ENCODE assay signal across 28 cellular contexts in genomic region chr17:82143333-82143732, GRCh38.
"Had no signal": no experiment of that assay in that cellular context is flagged by ENCODE, and none has a peak within 500 bp of the region (broad histone marks: within the 10 kb centered on the region; RNA-seq: fewer than 3 reads in every experiment).

No MANE protein-coding gene starts in this region.

- H3K4me3 ChIP-seq: mucosa of descending colon, ovary, prostate gland, skin epidermis, upper lobe of right lung had no signal

- H3K4me1 ChIP-seq: prostate gland, upper lobe of right lung had no signal

- H3K27me3 Mint-ChIP-seq: activated naive CD8-positive, alpha-beta T cell; activated T-cell treated with anti-CD3 and anti-CD28 coated beads, Interleukin-2, amount 50 U/mL, for 24 hours; stimulated activated naive CD8-positive, alpha-beta T cell treated with anti-CD3 and anti-CD28 coated beads, Interleukin-15, Interleukin-2, amounts not matched to agents 100 ng/mL and 50 ng/mL, for 24 hours; T-cell had no signal

- H3K27ac ChIP-seq: ovary, skin epidermis, upper lobe of right lung had no signal

- H3K9me3 ChIP-seq: mucosa of descending colon, ovary, prostate gland, upper lobe of right lung had no signal

- H3K27ac Mint-ChIP-seq: activated naive CD8-positive, alpha-beta T cell; activated T-cell treated with anti-CD3 and anti-CD28 coated beads, Interleukin-2, amount 50 U/mL, for 24 hours; nephron; stimulated activated effector memory CD8-positive, alpha-beta T cell treated with anti-CD3 and anti-CD28 coated beads, Interleukin-12 subunit alpha, Interleukin-12 subunit beta, amount 100 ng/mL, for 72 hours; stimulated activated naive CD8-positive, alpha-beta T cell treated with anti-CD3 and anti-CD28 coated beads, Interleukin-15, Interleukin-2, amounts not matched to agents 100 ng/mL and 50 ng/mL, for 24 hours; T-helper 2 cell treated with Interferon-gamma antibody and Interleukin-4, amounts not matched to agents 5 μg/mL and 100 μg/mL, for 36 hours had no signal

- FAIRE-seq: colon, frontal cortex, islet of Langerhans had no signal

- H3K4me1 Mint-ChIP-seq: stimulated activated effector memory CD8-positive, alpha-beta T cell treated with anti-CD3 and anti-CD28 coated beads, Interleukin-12 subunit alpha, Interleukin-12 subunit beta, amount 100 ng/mL, for 72 hours; T-cell had no signal

- H3K4me3 Mint-ChIP-seq: activated naive CD8-positive, alpha-beta T cell; activated T-cell treated with anti-CD3 and anti-CD28 coated beads, Interleukin-2, amount 50 U/mL, for 24 hours; nephron; stimulated activated effector memory CD8-positive, alpha-beta T cell treated with anti-CD3 and anti-CD28 coated beads, Interleukin-12 subunit alpha, Interleukin-12 subunit beta, amount 100 ng/mL, for 72 hours; stimulated activated naive CD8-positive, alpha-beta T cell treated with anti-CD3 and anti-CD28 coated beads, Interleukin-15, Interleukin-2, amounts not matched to agents 100 ng/mL and 50 ng/mL, for 24 hours; T-cell; T-helper 2 cell treated with Interferon-gamma antibody and Interleukin-4, amounts not matched to agents 5 μg/mL and 100 μg/mL, for 36 hours had no signal

- H3K36me3 Mint-ChIP-seq: stimulated activated effector memory CD8-positive, alpha-beta T cell treated with anti-CD3 and anti-CD28 coated beads, Interleukin-12 subunit alpha, Interleukin-12 subunit beta, amount 100 ng/mL, for 72 hours had no signal

- DNase-seq: activated CD4-positive, alpha-beta T cell treated with anti-CD3 and anti-CD28 coated beads for 4 hours; activated CD4-positive, alpha-beta T cell treated with anti-CD3 and anti-CD28 coated beads, Interleukin-2, amount 50 U/mL, for 48 hours; activated CD4-positive, CD25-positive, alpha-beta regulatory T cell; activated CD8-positive, alpha-beta memory T cell treated with anti-CD3 and anti-CD28 coated beads, Interleukin-2, amount 50 U/mL, for 48 hours; activated naive CD4-positive, alpha-beta T cell treated with Interleukin-2 at 50 U/mL for 16 hours; activated T-cell treated with anti-CD3 and anti-CD28 coated beads, Interleukin-2, amount 50 U/mL, for 24 hours; anterior cingulate cortex; dermis blood vessel endothelial cell; effector CD4-positive, alpha-beta T cell; left cardiac atrium; left ventricle myocardium superior; mucosa of descending colon; ovary; retina; stimulated activated CD4-positive, alpha-beta T cell treated with anti-CD3 and anti-CD28 coated beads, Interleukin-4, amount 100 ng/mL, for 24 hours; T-cell; upper lobe of right lung had no signal

- H3K27me3 ChIP-seq: ovary, upper lobe of right lung had no signal

- ATAC-seq: left cardiac atrium; left ventricle myocardium superior; mucosa of descending colon; sciatic nerve; stimulated activated effector memory CD8-positive, alpha-beta T cell treated with anti-CD3 and anti-CD28 coated beads, Interleukin-12 subunit alpha, Interleukin-12 subunit beta, amount 100 ng/mL, for 72 hours; T-cell; upper lobe of right lung had no signal

- H3K9me3 Mint-ChIP-seq: activated T-cell treated with anti-CD3 and anti-CD28 coated beads, Interleukin-2, amount 50 U/mL, for 24 hours; nephron; stimulated activated effector memory CD8-positive, alpha-beta T cell treated with anti-CD3 and anti-CD28 coated beads, Interleukin-12 subunit alpha, Interleukin-12 subunit beta, amount 100 ng/mL, for 72 hours; stimulated activated naive CD8-positive, alpha-beta T cell treated with anti-CD3 and anti-CD28 coated beads, Interleukin-15, Interleukin-2, amounts not matched to agents 100 ng/mL and 50 ng/mL, for 24 hours; T-cell; T-helper 2 cell treated with Interferon-gamma antibody and Interleukin-4, amounts not matched to agents 5 μg/mL and 100 μg/mL, for 36 hours had no signal

- H3K36me3 ChIP-seq: ovary, prostate gland, upper lobe of right lung had no signal
